8 cellular contexts compared by ENCODE assay signal in genomic region chr1:44784094-44785026, GRCh38. TPM values are rescaled to one million over a fixed set of nuclear protein-coding genes. Genes with fewer than 3 reads are reported as not detected.
A peak's percentile ranks its signal among the peaks of the same experiment; 100 is the strongest.
DNase-seq lines count a peak whose midpoint lies in the region; ATAC-seq and TF ChIP-seq lines count a peak whose summit lies in the region.

No MANE protein-coding gene starts in this region.

- H3K4me1 ChIP-seq in BLaER1 treated with 17β-estradiol and CSF1 and Interleukin-3, amounts not matched to agents 10 nM and 100 nM = peaks cover 46 to 69% (median 61%) of the 10 kb centered on the region in 10 experiments
- H3K4me1 ChIP-seq in testis = peaks cover 19% of the 10 kb centered on the region

- H4K20me1 ChIP-seq in BLaER1 treated with 17β-estradiol and CSF1 and Interleukin-3, amounts not matched to agents 10 nM and 100 nM = peaks cover 14 to 38% (median 26%) of the 10 kb centered on the region in 11 experiments; a peak in 21 of 22 replicates

- no peaks in the 10 kb centered on the region for H3K9me3 ChIP-seq in BLaER1 treated with 17β-estradiol and CSF1 and Interleukin-3, amounts not matched to agents 10 nM and 100 nM (replicated peaks in 1 of 11)
- H3K9me3 ChIP-seq in testis = no peaks in the 10 kb centered on the region

- peak overlapping the region; percentile 14 to 72 (median 43); a peak in 18 of 22 replicates for H3K27ac ChIP-seq in BLaER1 treated with 17β-estradiol and CSF1 and Interleukin-3, amounts not matched to agents 10 nM and 100 nM
- H3K27ac ChIP-seq in testis = peak overlapping the region in 1 of 2 donors; percentile 36

- no peak for TF ChIP-seq POLR2A in testis (IDR thresholded peaks at IDR 0.05)

- intact Hi-C loops in left colon (cut with DNase I, micrococcal nuclease) = loop anchor here in 1 of 2 donors (10.0 kb wide), 1 partner anchor 50 kb away; no protein-coding TSS in a partner anchor
- intact Hi-C loops in testis (cut with DNase I; ENCODE audit: low total_unique reads) = no loop called here

- DNase-seq in astrocyte of the spinal cord (ENCODE audit: low read depth, low spot score) = no peak
- DNase-seq in left colon = peak; percentile 31 to 46
- DNase-seq in testis = no peak
- DNase-seq in NCI-H2081 (lab: John Stamatoyannopoulos, UW) = no peak
- no peak for DNase-seq in RKO (ENCODE audit: low spot score)

- peak overlapping the region; percentile 59 to 79 (median 73) for H3K9ac ChIP-seq in BLaER1 treated with 17β-estradiol and CSF1 and Interleukin-3, amounts not matched to agents 10 nM and 100 nM

- peaks cover 26 to 33% (median 31%) of the 10 kb centered on the region in 11 experiments for H3K36me3 ChIP-seq in BLaER1 treated with 17β-estradiol and CSF1 and Interleukin-3, amounts not matched to agents 10 nM and 100 nM
- no peaks in the 10 kb centered on the region for H3K36me3 ChIP-seq in testis (ENCODE audit: low read depth, missing control alignments)

- 6 to 10% methylated on average over 6 to 50 of the region's 71 CpGs for WGBS in testis, 2 donors

- peak overlapping the region; percentile 41 to 68 (median 52) for H3K4me3 ChIP-seq in BLaER1 treated with 17β-estradiol and CSF1 and Interleukin-3, amounts not matched to agents 10 nM and 100 nM
- H3K4me3 ChIP-seq in astrocyte of the spinal cord (ENCODE audit: low read depth, low read length) (peak overlapping the region; percentile 26), testis (peak overlapping the region; percentile 49 to 63)

- peak; percentile 27 for ATAC-seq in HG02642 (IDR thresholded peaks at IDR 0.05; ENCODE audit: poor library complexity, unreplicated experiment)
- ATAC-seq in left colon = peak; percentile 17
- no peak for ATAC-seq in GM18873 (IDR thresholded peaks at IDR 0.05; ENCODE audit: low FRiP score, unreplicated experiment)

- in situ Hi-C loops in astrocyte of the spinal cord (cut with HindIII; ENCODE audit: low sequenced_read_pairs) = no loop called here

- peak; percentile 12 for TF ChIP-seq CTCF in astrocyte of the spinal cord (IDR thresholded peaks at IDR 0.05; ENCODE audit: low read depth, low read length)
- TF ChIP-seq CTCF in testis (IDR thresholded peaks at IDR 0.05) = no peak

- no peaks in the 10 kb centered on the region; a peak in 2 of 22 replicates for H3K27me3 ChIP-seq in BLaER1 treated with 17β-estradiol and CSF1 and Interleukin-3, amounts not matched to agents 10 nM and 100 nM
- H3K27me3 ChIP-seq in testis = no peaks in the 10 kb centered on the region

- peak overlapping the region; percentile 76 to 99 (median 92) for H3K4me2 ChIP-seq in BLaER1 treated with 17β-estradiol and CSF1 and Interleukin-3, amounts not matched to agents 10 nM and 100 nM

RNA-seq across cellular contexts. Expression of gene BEST4, which starts 3.6 kb away (rescaled TPM):
- total RNA-seq in left colon (100 to 1,000 TPM; 113 to 120 TPM), testis (1 to 10 TPM; 1.1 to 1.7 TPM)
- 0.79 TPM for polyA plus RNA-seq in testis (ENCODE audit: insufficient read depth, low read depth, low replicate concordance)

RNA-seq across cellular contexts. Expression of gene RPS8, which starts 9.0 kb away (rescaled TPM):
- total RNA-seq in left colon (1,000 to 10,000 TPM; 1,280 to 1,342 TPM), testis (100 to 1,000 TPM; 431 to 935 TPM)
- polyA plus RNA-seq in testis (ENCODE audit: insufficient read depth, low read depth, low replicate concordance) = 860 TPM

RNA-seq across cellular contexts. Expression of gene PLK3, which starts 15.8 kb away (rescaled TPM):
- total RNA-seq in left colon (10 to 100 TPM in 1 of 2 donors, 1 to 10 TPM in 1; 8.1 to 10.4 TPM), testis (10 to 100 TPM; 16.4 to 17.2 TPM)
- polyA plus RNA-seq in testis (ENCODE audit: insufficient read depth, low read depth, low replicate concordance) = 7.2 TPM

RNA-seq across cellular contexts. Expression of gene DYNLT4, which starts 22.8 kb away (rescaled TPM):
- total RNA-seq in left colon (under 1 TPM; 0.40 to 0.47 TPM), testis (1 to 10 TPM; 3.2 to 4.0 TPM)
- polyA plus RNA-seq in testis (ENCODE audit: insufficient read depth, low read depth, low replicate concordance) = 0.47 TPM

RNA-seq across cellular contexts. Expression of gene BTBD19, which starts 24.0 kb away (rescaled TPM):
- total RNA-seq in left colon (1 to 10 TPM; 2.4 to 2.9 TPM), testis (10 to 100 TPM; 10.2 to 14.1 TPM)
- polyA plus RNA-seq in testis (ENCODE audit: insufficient read depth, low read depth, low replicate concordance) = 5.4 TPM

Comparison
In these comparisons a context has a peak if more than half of its experiments do, and no peak if none do; other contexts are left out.
1. DNase-seq: peak in left colon (2 of 2); none in astrocyte of the spinal cord (single experiment), testis (single experiment), NCI-H2081 (0 of 2) and RKO (single experiment).
2. RNA of gene BEST4, which starts 3.6 kb away (total RNA-seq): 113 to 120 TPM in left colon; 1.1 to 1.7 TPM in testis; every median in the first group is over 10 times any median in the second.
3. Peak in every context shown above with its lines, with median percentiles within 50 percentile points of each other: H3K4me3 ChIP-seq.